ENCODE assay signal across 3 cellular contexts in genomic region chr2:62558743-62559142, GRCh38.
TF ChIP-seq lines count a peak whose summit lies in the region.

No MANE protein-coding gene starts in this region.

TF ChIP-seq in A549, 52 proteins besides CTCF, POLR2A, EP300 and RAD21:
- TF ChIP-seq BCL3 (IDR thresholded peaks at IDR 0.05) = no peak
- TF ChIP-seq MAFK (IDR thresholded peaks at IDR 0.05; ENCODE audit: partially characterized antibody) = peak; percentile 54

TF ChIP-seq in HCT116, 20 proteins besides CTCF, POLR2A, EP300 and RAD21:
- TF ChIP-seq ZFX (IDR thresholded peaks at IDR 0.05) (no peak), FOSL1 (IDR thresholded peaks at IDR 0.05; ENCODE audit: low read depth) (no peak), SP1 (IDR thresholded peaks at IDR 0.05; ENCODE audit: low read depth) (no peak), CBX3 (IDR thresholded peaks at IDR 0.05; ENCODE audit: low read depth) (no peak), ZNF274 (IDR thresholded peaks at IDR 0.05; ENCODE audit: low read depth, low read length) (no peak), YY1 (IDR thresholded peaks at IDR 0.05; ENCODE audit: extremely low read depth, insufficient replicate concordance, low read depth, low read length) (no peak), POLR2AphosphoS5 (IDR thresholded peaks at IDR 0.05; ENCODE audit: low read depth, low read length) (no peak), JUND (IDR thresholded peaks at IDR 0.05) (no peak), ELF1 (IDR thresholded peaks at IDR 0.05; ENCODE audit: borderline replicate concordance, low read depth) (no peak), EZH2 (IDR thresholded peaks at IDR 0.05) (no peak), EZH2phosphoT487 (IDR thresholded peaks at IDR 0.05; ENCODE audit: borderline replicate concordance) (no peak), EGR1 (IDR thresholded peaks at IDR 0.05; ENCODE audit: low read depth) (no peak), ATF3 (IDR thresholded peaks at IDR 0.05) (no peak), SRF (IDR thresholded peaks at IDR 0.05; ENCODE audit: low read depth) (no peak), SIN3A (IDR thresholded peaks at IDR 0.05; ENCODE audit: low read depth) (no peak), CEBPB (IDR thresholded peaks at IDR 0.05; ENCODE audit: low read depth) (no peak), TCF7L2 (IDR thresholded peaks at IDR 0.05; ENCODE audit: borderline replicate concordance, extremely low read depth, insufficient read depth, insufficient read length) (no peak)
- TF ChIP-seq, protein P1, sequence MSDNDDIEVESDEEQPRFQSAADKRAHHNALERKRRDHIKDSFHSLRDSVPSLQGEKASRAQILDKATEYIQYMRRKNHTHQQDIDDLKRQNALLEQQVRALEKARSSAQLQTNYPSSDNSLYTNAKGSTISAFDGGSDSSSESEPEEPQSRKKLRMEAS (IDR thresholded peaks at IDR 0.05) = no peak
- TF ChIP-seq, protein P2, sequence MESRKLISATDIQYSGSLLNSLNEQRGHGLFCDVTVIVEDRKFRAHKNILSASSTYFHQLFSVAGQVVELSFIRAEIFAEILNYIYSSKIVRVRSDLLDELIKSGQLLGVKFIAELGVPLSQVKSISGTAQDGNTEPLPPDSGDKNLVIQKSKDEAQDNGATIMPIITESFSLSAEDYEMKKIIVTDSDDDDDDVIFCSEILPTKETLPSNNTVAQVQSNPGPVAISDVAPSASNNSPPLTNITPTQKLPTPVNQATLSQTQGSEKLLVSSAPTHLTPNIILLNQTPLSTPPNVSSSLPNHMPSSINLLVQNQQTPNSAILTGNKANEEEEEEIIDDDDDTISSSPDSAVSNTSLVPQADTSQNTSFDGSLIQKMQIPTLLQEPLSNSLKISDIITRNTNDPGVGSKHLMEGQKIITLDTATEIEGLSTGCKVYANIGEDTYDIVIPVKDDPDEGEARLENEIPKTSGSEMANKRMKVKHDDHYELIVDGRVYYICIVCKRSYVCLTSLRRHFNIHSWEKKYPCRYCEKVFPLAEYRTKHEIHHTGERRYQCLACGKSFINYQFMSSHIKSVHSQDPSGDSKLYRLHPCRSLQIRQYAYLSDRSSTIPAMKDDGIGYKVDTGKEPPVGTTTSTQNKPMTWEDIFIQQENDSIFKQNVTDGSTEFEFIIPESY (IDR thresholded peaks at IDR 0.05; ENCODE audit: extremely low read depth, insufficient replicate concordance, low read length) = no peak
- TF ChIP-seq, protein P3, sequence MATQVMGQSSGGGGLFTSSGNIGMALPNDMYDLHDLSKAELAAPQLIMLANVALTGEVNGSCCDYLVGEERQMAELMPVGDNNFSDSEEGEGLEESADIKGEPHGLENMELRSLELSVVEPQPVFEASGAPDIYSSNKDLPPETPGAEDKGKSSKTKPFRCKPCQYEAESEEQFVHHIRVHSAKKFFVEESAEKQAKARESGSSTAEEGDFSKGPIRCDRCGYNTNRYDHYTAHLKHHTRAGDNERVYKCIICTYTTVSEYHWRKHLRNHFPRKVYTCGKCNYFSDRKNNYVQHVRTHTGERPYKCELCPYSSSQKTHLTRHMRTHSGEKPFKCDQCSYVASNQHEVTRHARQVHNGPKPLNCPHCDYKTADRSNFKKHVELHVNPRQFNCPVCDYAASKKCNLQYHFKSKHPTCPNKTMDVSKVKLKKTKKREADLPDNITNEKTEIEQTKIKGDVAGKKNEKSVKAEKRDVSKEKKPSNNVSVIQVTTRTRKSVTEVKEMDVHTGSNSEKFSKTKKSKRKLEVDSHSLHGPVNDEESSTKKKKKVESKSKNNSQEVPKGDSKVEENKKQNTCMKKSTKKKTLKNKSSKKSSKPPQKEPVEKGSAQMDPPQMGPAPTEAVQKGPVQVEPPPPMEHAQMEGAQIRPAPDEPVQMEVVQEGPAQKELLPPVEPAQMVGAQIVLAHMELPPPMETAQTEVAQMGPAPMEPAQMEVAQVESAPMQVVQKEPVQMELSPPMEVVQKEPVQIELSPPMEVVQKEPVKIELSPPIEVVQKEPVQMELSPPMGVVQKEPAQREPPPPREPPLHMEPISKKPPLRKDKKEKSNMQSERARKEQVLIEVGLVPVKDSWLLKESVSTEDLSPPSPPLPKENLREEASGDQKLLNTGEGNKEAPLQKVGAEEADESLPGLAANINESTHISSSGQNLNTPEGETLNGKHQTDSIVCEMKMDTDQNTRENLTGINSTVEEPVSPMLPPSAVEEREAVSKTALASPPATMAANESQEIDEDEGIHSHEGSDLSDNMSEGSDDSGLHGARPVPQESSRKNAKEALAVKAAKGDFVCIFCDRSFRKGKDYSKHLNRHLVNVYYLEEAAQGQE (IDR thresholded peaks at IDR 0.05; ENCODE audit: low read depth) = no peak
TF ChIP-seq in HCT116: peak in this region for 0.

TF ChIP-seq in GM12878, 131 proteins besides CTCF, POLR2A, EP300 and RAD21:
- TF ChIP-seq KAT2A (conservative IDR thresholded peaks at IDR 0.05; ENCODE audit: control insufficient read depth, low read depth, low read length) = no peak
- no peak for TF ChIP-seq MTA2 (IDR thresholded peaks at IDR 0.05; ENCODE audit: low read depth)
- no peak for TF ChIP-seq SREBF2 (IDR thresholded peaks at IDR 0.05; ENCODE audit: low read length)
- no peak for TF ChIP-seq FOXK2 (IDR thresholded peaks at IDR 0.05)
- TF ChIP-seq, protein P4, sequence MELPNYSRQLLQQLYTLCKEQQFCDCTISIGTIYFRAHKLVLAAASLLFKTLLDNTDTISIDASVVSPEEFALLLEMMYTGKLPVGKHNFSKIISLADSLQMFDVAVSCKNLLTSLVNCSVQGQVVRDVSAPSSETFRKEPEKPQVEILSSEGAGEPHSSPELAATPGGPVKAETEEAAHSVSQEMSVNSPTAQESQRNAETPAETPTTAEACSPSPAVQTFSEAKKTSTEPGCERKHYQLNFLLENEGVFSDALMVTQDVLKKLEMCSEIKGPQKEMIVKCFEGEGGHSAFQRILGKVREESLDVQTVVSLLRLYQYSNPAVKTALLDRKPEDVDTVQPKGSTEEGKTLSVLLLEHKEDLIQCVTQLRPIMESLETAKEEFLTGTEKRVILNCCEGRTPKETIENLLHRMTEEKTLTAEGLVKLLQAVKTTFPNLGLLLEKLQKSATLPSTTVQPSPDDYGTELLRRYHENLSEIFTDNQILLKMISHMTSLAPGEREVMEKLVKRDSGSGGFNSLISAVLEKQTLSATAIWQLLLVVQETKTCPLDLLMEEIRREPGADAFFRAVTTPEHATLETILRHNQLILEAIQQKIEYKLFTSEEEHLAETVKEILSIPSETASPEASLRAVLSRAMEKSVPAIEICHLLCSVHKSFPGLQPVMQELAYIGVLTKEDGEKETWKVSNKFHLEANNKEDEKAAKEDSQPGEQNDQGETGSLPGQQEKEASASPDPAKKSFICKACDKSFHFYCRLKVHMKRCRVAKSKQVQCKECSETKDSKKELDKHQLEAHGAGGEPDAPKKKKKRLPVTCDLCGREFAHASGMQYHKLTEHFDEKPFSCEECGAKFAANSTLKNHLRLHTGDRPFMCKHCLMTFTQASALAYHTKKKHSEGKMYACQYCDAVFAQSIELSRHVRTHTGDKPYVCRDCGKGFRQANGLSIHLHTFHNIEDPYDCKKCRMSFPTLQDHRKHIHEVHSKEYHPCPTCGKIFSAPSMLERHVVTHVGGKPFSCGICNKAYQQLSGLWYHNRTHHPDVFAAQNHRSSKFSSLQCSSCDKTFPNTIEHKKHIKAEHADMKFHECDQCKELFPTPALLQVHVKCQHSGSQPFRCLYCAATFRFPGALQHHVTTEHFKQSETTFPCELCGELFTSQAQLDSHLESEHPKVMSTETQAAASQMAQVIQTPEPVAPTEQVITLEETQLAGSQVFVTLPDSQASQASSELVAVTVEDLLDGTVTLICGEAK (IDR thresholded peaks at IDR 0.05; ENCODE audit: borderline replicate concordance) = no peak
- no peak for TF ChIP-seq ZNF274 (IDR thresholded peaks at IDR 0.05; ENCODE audit: insufficient read depth, insufficient read length)
- no peak for TF ChIP-seq MEF2A (IDR thresholded peaks at IDR 0.05; ENCODE audit: insufficient read depth, low read depth, low read length)
- no peak for TF ChIP-seq YBX1 (IDR thresholded peaks at IDR 0.05)
- TF ChIP-seq CREB1 (IDR thresholded peaks at IDR 0.05; ENCODE audit: low read depth) = no peak
- TF ChIP-seq, protein P5, sequence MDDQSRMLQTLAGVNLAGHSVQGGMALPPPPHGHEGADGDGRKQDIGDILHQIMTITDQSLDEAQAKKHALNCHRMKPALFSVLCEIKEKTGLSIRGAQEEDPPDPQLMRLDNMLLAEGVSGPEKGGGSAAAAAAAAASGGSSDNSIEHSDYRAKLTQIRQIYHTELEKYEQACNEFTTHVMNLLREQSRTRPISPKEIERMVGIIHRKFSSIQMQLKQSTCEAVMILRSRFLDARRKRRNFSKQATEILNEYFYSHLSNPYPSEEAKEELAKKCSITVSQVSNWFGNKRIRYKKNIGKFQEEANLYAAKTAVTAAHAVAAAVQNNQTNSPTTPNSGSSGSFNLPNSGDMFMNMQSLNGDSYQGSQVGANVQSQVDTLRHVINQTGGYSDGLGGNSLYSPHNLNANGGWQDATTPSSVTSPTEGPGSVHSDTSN (IDR thresholded peaks at IDR 0.05; ENCODE audit: insufficient replicate concordance, low read depth, low read length) = no peak
TF ChIP-seq in GM12878: peak in this region for 0.
